Comparison of ENCODE assay signal across 14 cellular contexts in the genomic region with DNA sequence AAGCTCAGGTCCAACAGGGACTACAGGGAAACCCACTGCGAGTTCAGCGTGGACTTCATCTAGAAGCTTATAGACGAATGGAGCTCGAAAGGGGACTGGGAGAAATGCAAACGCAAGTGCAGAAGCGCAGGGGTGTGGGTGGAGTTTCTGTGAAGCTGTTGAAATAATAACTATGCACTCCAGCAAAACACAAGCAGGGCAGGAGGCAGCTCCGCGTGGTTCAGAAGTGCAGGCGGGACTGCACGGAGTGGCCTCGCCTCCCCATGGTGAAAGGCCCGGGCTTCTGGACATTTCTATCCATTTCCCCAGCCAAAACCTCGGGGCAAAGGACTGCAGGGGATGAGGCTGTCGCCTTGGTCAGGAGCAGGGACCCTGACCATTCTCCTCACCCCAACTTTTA.
DNase-seq lines count a peak whose midpoint lies in the region; ATAC-seq and TF ChIP-seq lines count a peak whose summit lies in the region.
"Had no signal": no experiment of that assay in that cellular context is flagged by ENCODE, and none has a peak within 500 bp of the region (broad histone marks: within the 10 kb centered on the region; RNA-seq: fewer than 3 reads in every experiment).

No MANE protein-coding gene starts in this region.

- no peak overlapping the region for H3K4me3 ChIP-seq in left lung
- no peak overlapping the region for H3K4me3 ChIP-seq in testis
- H3K4me3 ChIP-seq: A549 had no signal

- no peaks in the 10 kb centered on the region for H3K9me3 Mint-ChIP-seq in activated T-cell treated with anti-CD3 and anti-CD28 coated beads, Interleukin-2, amount 50 U/mL, for 4 hours

- H3K36me3 Mint-ChIP-seq in activated T-cell treated with anti-CD3 and anti-CD28 coated beads, Interleukin-2, amount 50 U/mL, for 4 hours (ENCODE audit: insufficient read depth) = no peaks in the 10 kb centered on the region
- H3K36me3 Mint-ChIP-seq: CD4-positive, alpha-beta memory T cell had no signal

- TF ChIP-seq POLR2A in testis (IDR thresholded peaks at IDR 0.05) = no peak

- H3K4me1 Mint-ChIP-seq in activated T-cell treated with anti-CD3 and anti-CD28 coated beads, Interleukin-2, amount 50 U/mL, for 4 hours (ENCODE audit: low read depth) = no peaks in the 10 kb centered on the region
- H3K4me1 Mint-ChIP-seq: CD4-positive, alpha-beta memory T cell had no signal

- 54 to 85% methylated on average over 13 to 14 of the region's 14 CpGs for WGBS in testis, 2 donors

- intact Hi-C loops in left lung (cut with DNase I) = no loop called here
- intact Hi-C loops in testis (cut with DNase I; ENCODE audit: low total_unique reads) = no loop called here

- no peaks in the 10 kb centered on the region for H3K36me3 ChIP-seq in left lung
- H3K36me3 ChIP-seq in testis (ENCODE audit: low read depth, missing control alignments) = no peaks in the 10 kb centered on the region

- H3K9me3 ChIP-seq in left lung (no peaks in the 10 kb centered on the region), testis (no peaks in the 10 kb centered on the region)
- H3K9me3 ChIP-seq: A549, BE2C had no signal

- H3K27me3 ChIP-seq in left lung (no peaks in the 10 kb centered on the region), testis (no peaks in the 10 kb centered on the region)
- H3K27me3 ChIP-seq: BE2C had no signal

- no peaks in the 10 kb centered on the region for H3K27me3 Mint-ChIP-seq in activated T-cell treated with anti-CD3 and anti-CD28 coated beads, Interleukin-2, amount 50 U/mL, for 4 hours (ENCODE audit: low read depth)
- H3K27me3 Mint-ChIP-seq: CD4-positive, alpha-beta memory T cell had no signal

- ATAC-seq in left lung (peak; percentile 70), HG03439 (IDR thresholded peaks at IDR 0.05; ENCODE audit: unreplicated experiment) (no peak)
- ATAC-seq in activated T-cell treated with anti-CD3 and anti-CD28 coated beads, Interleukin-2, amount 50 U/mL, for 4 hours = no peak
- ATAC-seq: A549, HepG2 had no signal

- DNase-seq in NCI-H2227 (lab: John Stamatoyannopoulos, UW; ENCODE audit: unreplicated experiment) (peak; percentile 24), RPMI8226 (peak; percentile 48), left lung (no peak), testis (peak; percentile 35), amniotic stem cell (lab: John Stamatoyannopoulos, UW) (no peak)
- DNase-seq in activated T-cell treated with anti-CD3 and anti-CD28 coated beads, Interleukin-2, amount 50 U/mL, for 4 hours = no peak
- DNase-seq: BE2C; CD4-positive, alpha-beta memory T cell; DMS79; HCEC 1CT; HFFc6 had no signal

- H3K4me3 Mint-ChIP-seq in activated T-cell treated with anti-CD3 and anti-CD28 coated beads, Interleukin-2, amount 50 U/mL, for 4 hours = no peak overlapping the region
- H3K4me3 Mint-ChIP-seq: HFFc6 had no signal

- TF ChIP-seq CTCF in left lung (IDR thresholded peaks at IDR 0.05) (no peak), testis (IDR thresholded peaks at IDR 0.05) (no peak)

- H3K27ac ChIP-seq in left lung (no peak overlapping the region), testis (no peak overlapping the region)
- H3K27ac ChIP-seq: A549 had no signal

- H3K4me1 ChIP-seq in left lung (peaks cover 0 to 6% of the 10 kb centered on the region in 2 donors), testis (peaks cover 5% of the 10 kb centered on the region)
- H3K4me1 ChIP-seq: A549, BE2C had no signal

Comparison
In these comparisons a context has a peak if more than half of its experiments do, and no peak if none do; other contexts are left out.
1. DNase-seq: peak in NCI-H2227 (single experiment), RPMI8226 (single experiment) and testis (single experiment); none in left lung (0 of 2), activated T-cell treated with anti-CD3 and anti-CD28 coated beads, Interleukin-2, amount 50 U/mL, for 4 hours (single experiment) and amniotic stem cell (single experiment).